Comparison of ENCODE assay signal across 31 cellular contexts in the genomic region with DNA sequence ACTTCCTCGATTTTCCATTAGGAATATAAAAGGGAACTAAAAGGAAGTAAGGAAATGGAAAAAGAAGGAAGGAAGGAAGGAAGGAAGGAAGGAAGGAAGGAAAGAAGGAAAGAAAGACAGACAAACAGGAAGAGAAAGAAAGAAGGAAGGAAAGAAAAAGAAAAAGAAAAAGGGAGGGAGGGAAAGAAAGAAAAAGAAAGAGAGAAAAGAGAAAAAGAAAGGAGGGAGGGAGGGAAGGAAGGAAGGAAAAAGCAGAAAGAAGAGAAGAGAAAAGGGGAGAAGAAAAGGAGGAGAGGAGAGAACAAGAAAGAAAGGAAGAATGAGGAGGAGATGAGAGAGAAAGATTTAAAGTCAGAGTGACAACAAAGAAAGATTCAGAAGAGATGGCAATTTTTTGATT.
DNase-seq lines count a peak whose midpoint lies in the region; ATAC-seq and TF ChIP-seq lines count a peak whose summit lies in the region.
"Had no signal": no experiment of that assay in that cellular context is flagged by ENCODE, and none has a peak within 500 bp of the region (broad histone marks: within the 10 kb centered on the region; RNA-seq: fewer than 3 reads in every experiment).

No MANE protein-coding gene starts in this region.

- WGBS in mammary epithelial cell (ENCODE audit: low coverage, missing lambda C conversion rate), result 58% methylated on average over 1 of the region's 1 CpG

- peaks cover 9% of the 10 kb centered on the region; the same call in 1 of the 2 replicates for H3K9me3 Mint-ChIP-seq in WTC11
- H3K9me3 Mint-ChIP-seq: CD8-positive, alpha-beta T cell had no signal

- POLR2A ChIA-PET in HEK293 (lab: Yijun Ruan, JAX), result no interaction called here
- POLR2A ChIA-PET in WTC11 (lab: Charles Lee), result no interaction called here

- TF ChIP-seq CTCF in HEK293 (tag by site-specific recombination; IDR thresholded peaks at IDR 0.05), result no peak
- TF ChIP-seq CTCF in WTC11 (IDR thresholded peaks at IDR 0.05), result no peak
- no peak for TF ChIP-seq CTCF in mammary epithelial cell (conservative IDR thresholded peaks at IDR 0.05 in 1 of 2, IDR thresholded peaks at IDR 0.05 in 1 of 2; ENCODE audit: extremely low read depth in 1 of 2, insufficient read depth in 1 of 2, low read depth in 1 of 2, low read length in 2 of 2)

- no peak overlapping the region for H2AFZ ChIP-seq in mammary epithelial cell (ENCODE audit: low read depth, low read length)

- no peak overlapping the region for H3K9ac ChIP-seq in mammary epithelial cell (ENCODE audit: insufficient read depth, low read length)
- H3K9ac ChIP-seq: BLaER1; BLaER1 treated with 17β-estradiol and CSF1 and Interleukin-3, amounts not matched to agents 10 nM and 100 nM had no signal

- ATAC-seq in WTC11, result no peak
- ATAC-seq: A549; CD8-positive, alpha-beta T cell had no signal

- DNase-seq in WTC11 (ENCODE audit: low spot score) (no peak), cerebellar cortex (ENCODE audit: low spot score) (no peak), mammary epithelial cell (no peak)
- DNase-seq: 8988T; ACHN; AML-193; BE2C; C1 segment of cervical spinal cord; Caco-2; Calu3; CD4-positive, alpha-beta memory T cell; CD4-positive, alpha-beta T cell; CD4-positive, CD25-positive, alpha-beta regulatory T cell; CD8-positive, alpha-beta memory T cell; CD8-positive, alpha-beta T cell; COR-L47; DMS 273 treated with DMSO at 0.1 percent for 48 hours; DMS153; DMS53; DMS79; DMS79 treated with DMSO at 0.1 percent for 48 hours; DND-41; EL had no signal

- no peaks in the 10 kb centered on the region for H3K9me3 ChIP-seq in HEK293 (ENCODE audit: control insufficient read depth, insufficient read depth, low read depth, low read length)
- H3K9me3 ChIP-seq in mammary epithelial cell (replicated peaks; ENCODE audit: insufficient read depth, low read length), result no peaks in the 10 kb centered on the region
- H3K9me3 ChIP-seq: A549; BE2C; BLaER1; BLaER1 treated with 17β-estradiol and CSF1 and Interleukin-3, amounts not matched to agents 10 nM and 100 nM; Caco-2 had no signal

- no peak overlapping the region for H3K4me2 ChIP-seq in mammary epithelial cell (ENCODE audit: insufficient read depth, low read depth, low read length)
- H3K4me2 ChIP-seq: A549; BLaER1; BLaER1 treated with 17β-estradiol and CSF1 and Interleukin-3, amounts not matched to agents 10 nM and 100 nM had no signal

- H3K79me2 ChIP-seq in mammary epithelial cell (ENCODE audit: insufficient read depth, low read length), result no peaks in the 10 kb centered on the region

- H3K27ac Mint-ChIP-seq in WTC11, result no peak overlapping the region
- H3K27ac Mint-ChIP-seq: B cell; CD14-positive monocyte; CD4-positive, alpha-beta memory T cell; CD4-positive, alpha-beta T cell; CD4-positive, CD25-positive, alpha-beta regulatory T cell; CD8-positive, alpha-beta memory T cell; CD8-positive, alpha-beta T cell had no signal

- intact Hi-C loops in mammary epithelial cell (cut with micrococcal nuclease), result loop anchor here (10.0 kb wide), 1 partner anchor 1007 kb away; no protein-coding TSS in a partner anchor

- H3K4me1 ChIP-seq in HEK293 (ENCODE audit: control insufficient read depth, insufficient read depth, low read length) (no peaks in the 10 kb centered on the region), mammary epithelial cell (ENCODE audit: insufficient read depth, low read length) (no peaks in the 10 kb centered on the region)
- H3K4me1 ChIP-seq: A549; BE2C; BLaER1; BLaER1 treated with 17β-estradiol and CSF1 and Interleukin-3, amounts not matched to agents 10 nM and 100 nM; Caco-2 had no signal

- no peaks in the 10 kb centered on the region for H3K36me3 Mint-ChIP-seq in WTC11
- H3K36me3 Mint-ChIP-seq: CD14-positive monocyte; CD4-positive, alpha-beta memory T cell; CD4-positive, CD25-positive, alpha-beta regulatory T cell; CD8-positive, alpha-beta memory T cell; CD8-positive, alpha-beta T cell had no signal

- no peaks in the 10 kb centered on the region for H3K27me3 Mint-ChIP-seq in WTC11 (ENCODE audit: low read depth)
- H3K27me3 Mint-ChIP-seq: B cell; CD4-positive, alpha-beta memory T cell; CD4-positive, alpha-beta T cell; CD4-positive, CD25-positive, alpha-beta regulatory T cell; CD8-positive, alpha-beta memory T cell had no signal

- no peaks in the 10 kb centered on the region for H4K20me1 ChIP-seq in mammary epithelial cell (ENCODE audit: insufficient read depth, low read length)
- H4K20me1 ChIP-seq: BLaER1; BLaER1 treated with 17β-estradiol and CSF1 and Interleukin-3, amounts not matched to agents 10 nM and 100 nM had no signal

- H3K4me3 Mint-ChIP-seq in WTC11, result no peak overlapping the region
- H3K4me3 Mint-ChIP-seq: B cell; CD14-positive monocyte; CD4-positive, alpha-beta memory T cell; CD4-positive, alpha-beta T cell; CD4-positive, CD25-positive, alpha-beta regulatory T cell; CD8-positive, alpha-beta memory T cell; CD8-positive, alpha-beta T cell had no signal

- H3K27ac ChIP-seq in HEK293 (ENCODE audit: extremely low read depth, low read depth, low read length), result no peak overlapping the region
- no peak overlapping the region for H3K27ac ChIP-seq in mammary epithelial cell (ENCODE audit: insufficient read depth, low read depth, low read length)
- H3K27ac ChIP-seq: 22Rv1; A549; BLaER1; BLaER1 treated with 17β-estradiol and CSF1 and Interleukin-3, amounts not matched to agents 10 nM and 100 nM; C4-2B had no signal

- in situ Hi-C loops in mammary epithelial cell (cut with MboI; ENCODE audit: low sequenced_read_pairs in 2 of 2), result no loop called here

- no peaks in the 10 kb centered on the region for H3K27me3 ChIP-seq in mammary epithelial cell (ENCODE audit: insufficient read depth, low read length)
- H3K27me3 ChIP-seq: BE2C; BLaER1; BLaER1 treated with 17β-estradiol and CSF1 and Interleukin-3, amounts not matched to agents 10 nM and 100 nM had no signal

- no peaks in the 10 kb centered on the region for H3K4me1 Mint-ChIP-seq in WTC11
- H3K4me1 Mint-ChIP-seq: B cell; CD14-positive monocyte; CD4-positive, alpha-beta memory T cell; CD4-positive, CD25-positive, alpha-beta regulatory T cell; CD8-positive, alpha-beta memory T cell had no signal

- BruUV-seq in mammary epithelial cell (replicated peaks; lab: Mats Ljungman, UMichigan), result no TSS peak

- dilution Hi-C loops in mammary epithelial cell (cut with HindIII; ENCODE audit: low sequenced_read_pairs), result no loop called here

- CTCF ChIA-PET in HEK293 (lab: Yijun Ruan, JAX), result no interaction called here
- CTCF ChIA-PET in WTC11 (lab: Charles Lee), result no interaction called here
- CTCF ChIA-PET in mammary epithelial cell (lab: Charles Lee; ENCODE audit: low non-redundant PET), result no interaction called here

- H3K36me3 ChIP-seq in HEK293 (ENCODE audit: control insufficient read depth in 2 of 2, insufficient read depth in 1 of 2, low read length in 2 of 2) (no peaks in the 10 kb centered on the region), mammary epithelial cell (ENCODE audit: insufficient read depth, low read length) (no peaks in the 10 kb centered on the region)
- H3K36me3 ChIP-seq: BE2C; BLaER1; BLaER1 treated with 17β-estradiol and CSF1 and Interleukin-3, amounts not matched to agents 10 nM and 100 nM had no signal

- H3K4me3 ChIP-seq in HEK293 (ENCODE audit: low read depth, low read length) (no peak overlapping the region), mammary epithelial cell (replicated peaks in 1 of 3; ENCODE audit: insufficient read depth in 1 of 3, low read depth in 2 of 3, low read length in 3 of 3) (no peak overlapping the region)
- H3K4me3 ChIP-seq: A549; BLaER1; BLaER1 treated with 17β-estradiol and CSF1 and Interleukin-3, amounts not matched to agents 10 nM and 100 nM had no signal

TF ChIP-seq in HEK293, 187 proteins besides CTCF, POLR2A, EP300 and RAD21:
- TF ChIP-seq ZNF366 (tag by site-specific recombination; conservative IDR thresholded peaks at IDR 0.05) (peak; percentile 74), ZFP41 (tag by site-specific recombination; IDR thresholded peaks at IDR 0.05; ENCODE audit: borderline replicate concordance) (no peak)

TF ChIP-seq in WTC11, 78 proteins besides CTCF, POLR2A, EP300 and RAD21:
- TF ChIP-seq, protein P1, sequence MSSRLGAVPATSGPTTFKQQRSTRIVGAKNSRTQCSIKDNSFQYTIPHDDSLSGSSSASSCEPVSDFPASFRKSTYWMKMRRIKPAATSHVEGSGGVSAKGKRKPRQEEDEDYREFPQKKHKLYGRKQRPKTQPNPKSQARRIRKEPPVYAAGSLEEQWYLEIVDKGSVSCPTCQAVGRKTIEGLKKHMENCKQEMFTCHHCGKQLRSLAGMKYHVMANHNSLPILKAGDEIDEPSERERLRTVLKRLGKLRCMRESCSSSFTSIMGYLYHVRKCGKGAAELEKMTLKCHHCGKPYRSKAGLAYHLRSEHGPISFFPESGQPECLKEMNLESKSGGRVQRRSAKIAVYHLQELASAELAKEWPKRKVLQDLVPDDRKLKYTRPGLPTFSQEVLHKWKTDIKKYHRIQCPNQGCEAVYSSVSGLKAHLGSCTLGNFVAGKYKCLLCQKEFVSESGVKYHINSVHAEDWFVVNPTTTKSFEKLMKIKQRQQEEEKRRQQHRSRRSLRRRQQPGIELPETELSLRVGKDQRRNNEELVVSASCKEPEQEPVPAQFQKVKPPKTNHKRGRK (CRISPR knock-in tag; IDR thresholded peaks at IDR 0.05; ENCODE audit: borderline replicate concordance), result peak; percentile 74; the same call in 1 of the 2 replicates
- TF ChIP-seq, protein P2, sequence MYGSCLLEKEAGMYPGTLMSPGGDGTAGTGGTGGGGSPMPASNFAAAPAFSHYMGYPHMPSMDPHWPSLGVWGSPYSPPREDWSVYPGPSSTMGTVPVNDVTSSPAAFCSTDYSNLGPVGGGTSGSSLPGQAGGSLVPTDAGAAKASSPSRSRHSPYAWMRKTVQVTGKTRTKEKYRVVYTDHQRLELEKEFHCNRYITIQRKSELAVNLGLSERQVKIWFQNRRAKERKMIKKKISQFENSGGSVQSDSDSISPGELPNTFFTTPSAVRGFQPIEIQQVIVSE (CRISPR knock-in tag; IDR thresholded peaks at IDR 0.05; ENCODE audit: borderline replicate concordance), result no peak
